15 cellular contexts compared by ENCODE assay signal in the genomic region with DNA sequence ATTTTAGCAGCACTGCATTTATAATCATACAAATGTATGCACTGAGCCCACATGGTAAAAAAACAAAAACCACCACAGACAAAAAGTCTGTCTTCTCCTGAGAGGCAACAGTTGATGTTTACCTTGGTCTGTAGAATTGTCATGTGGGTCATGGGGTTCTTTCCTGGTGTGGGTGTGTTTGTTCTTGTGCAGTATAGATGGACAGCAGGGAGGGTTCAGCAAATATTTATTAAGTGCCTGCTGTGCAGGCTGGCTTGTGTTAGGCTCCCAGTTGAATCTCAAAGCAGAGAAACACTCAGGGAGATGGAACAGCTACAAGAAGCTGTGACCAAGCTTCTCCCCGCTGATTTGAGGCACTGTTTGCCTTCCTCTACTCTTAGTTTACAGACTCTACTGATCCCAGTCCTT.
DNase-seq lines count a peak whose midpoint lies in the region; ATAC-seq, FAIRE-seq and TF ChIP-seq lines count a peak whose summit lies in the region.
"Had no signal": no experiment of that assay in that cellular context is flagged by ENCODE, and none has a peak within 500 bp of the region (broad histone marks: within the 10 kb centered on the region; RNA-seq: fewer than 3 reads in every experiment).

No MANE protein-coding gene starts in this region.

- peaks cover 32% of the 10 kb centered on the region for H3K4me1 Mint-ChIP-seq in T-helper 1 cell treated with Interleukin-12 subunit alpha and Interleukin-12 subunit beta and Interleukin-4 antibody, amounts not matched to agents 30 μg/mL and 1 μg/mL, for 36 hours (ENCODE audit: low read depth)
- H3K4me1 Mint-ChIP-seq in activated B cell treated with CpG ODN at 0.5 μM for 24 hours (peaks cover 19% of the 10 kb centered on the region), nephron (peaks cover 20% of the 10 kb centered on the region), type B pancreatic cell (ENCODE audit: unreplicated experiment) (no peaks in the 10 kb centered on the region)

- peaks cover 53% of the 10 kb centered on the region for H3K36me3 Mint-ChIP-seq in T-helper 1 cell treated with Interleukin-12 subunit alpha and Interleukin-12 subunit beta and Interleukin-4 antibody, amounts not matched to agents 30 μg/mL and 1 μg/mL, for 36 hours (ENCODE audit: low read depth)
- H3K36me3 Mint-ChIP-seq in activated B cell treated with CpG ODN at 0.5 μM for 24 hours (ENCODE audit: low read depth) (peaks cover 56% of the 10 kb centered on the region), nephron (ENCODE audit: low read depth) (peaks cover 15% of the 10 kb centered on the region), type B pancreatic cell (peaks cover 7% of the 10 kb centered on the region)

- POLR2A ChIA-PET in activated B cell treated with CpG ODN at 0.5 μM for 24 hours (lab: Charles Lee): no interaction called here

- no peak for FAIRE-seq in frontal cortex (lab: Jason Lieb, UNC)
- FAIRE-seq: A204.1 had no signal

- CTCF ChIA-PET in activated B cell treated with CpG ODN at 0.5 μM for 24 hours (lab: Charles Lee): no interaction called here

- H3K9me3 Mint-ChIP-seq in T-helper 1 cell treated with Interleukin-12 subunit alpha and Interleukin-12 subunit beta and Interleukin-4 antibody, amounts not matched to agents 30 μg/mL and 1 μg/mL, for 36 hours: no peaks in the 10 kb centered on the region
- H3K9me3 Mint-ChIP-seq in activated B cell treated with CpG ODN at 0.5 μM for 24 hours (no peaks in the 10 kb centered on the region), nephron (no peaks in the 10 kb centered on the region), type B pancreatic cell (no peaks in the 10 kb centered on the region)

- DNase-seq in T-helper 1 cell (no peak), NCI-H2029 (lab: John Stamatoyannopoulos, UW) (peak; percentile 76), activated B cell treated with CpG ODN at 0.5 μM for 24 hours (no peak), frontal cortex (ENCODE audit: low spot score in 2 of 2) (no peak), posterior cingulate gyrus (no peak), type B pancreatic cell (ENCODE audit: extremely low spot score, unreplicated experiment) (no peak)
- DNase-seq: effector CD8-positive, alpha-beta T cell; Karpas-422; mesenchymal stem cell; NCI-H226; stimulated activated CD4-positive, alpha-beta T cell treated with anti-CD3 and anti-CD28 coated beads, Interleukin-15, amount 100 ng/mL, for 24 hours; upper lobe of left lung had no signal

- intact Hi-C loops in activated B cell treated with CpG ODN at 0.5 μM for 24 hours (cut with micrococcal nuclease): loop anchor here (5.0 kb wide), 1 partner anchor 37 kb away; no protein-coding TSS in a partner anchor
- intact Hi-C loops in posterior cingulate gyrus (cut with DNase I): no loop called here

- no peak for TF ChIP-seq CTCF in activated B cell treated with CpG ODN at 0.5 μM for 24 hours (IDR thresholded peaks at IDR 0.05)
- no peak for TF ChIP-seq CTCF in nephron (IDR thresholded peaks at IDR 0.05; ENCODE audit: unreplicated experiment in 3 of 3)
- no peak for TF ChIP-seq CTCF in type B pancreatic cell (conservative IDR thresholded peaks at IDR 0.05)

- H3K27me3 Mint-ChIP-seq in T-helper 1 cell treated with Interleukin-12 subunit alpha and Interleukin-12 subunit beta and Interleukin-4 antibody, amounts not matched to agents 30 μg/mL and 1 μg/mL, for 36 hours (ENCODE audit: low read depth): no peaks in the 10 kb centered on the region
- H3K27me3 Mint-ChIP-seq in activated B cell treated with CpG ODN at 0.5 μM for 24 hours (no peaks in the 10 kb centered on the region), nephron (ENCODE audit: low read depth) (no peaks in the 10 kb centered on the region), type B pancreatic cell (no peaks in the 10 kb centered on the region)

- H3K4me3 Mint-ChIP-seq in T-helper 1 cell treated with Interleukin-12 subunit alpha and Interleukin-12 subunit beta and Interleukin-4 antibody, amounts not matched to agents 30 μg/mL and 1 μg/mL, for 36 hours: no peak overlapping the region
- H3K4me3 Mint-ChIP-seq in activated B cell treated with CpG ODN at 0.5 μM for 24 hours (no peak overlapping the region), nephron (no peak overlapping the region), type B pancreatic cell (no peak overlapping the region)

- peak overlapping the region; percentile 27 for H3K27ac Mint-ChIP-seq in T-helper 1 cell treated with Interleukin-12 subunit alpha and Interleukin-12 subunit beta and Interleukin-4 antibody, amounts not matched to agents 30 μg/mL and 1 μg/mL, for 36 hours
- H3K27ac Mint-ChIP-seq in activated B cell treated with CpG ODN at 0.5 μM for 24 hours (peak overlapping the region; percentile 11), nephron (peak overlapping the region; percentile 31 to 63 (median 46)), type B pancreatic cell (no peak overlapping the region)

- ATAC-seq in activated B cell treated with CpG ODN at 0.5 μM for 24 hours (ENCODE audit: low read depth): no peak
